In the genomic region with DNA sequence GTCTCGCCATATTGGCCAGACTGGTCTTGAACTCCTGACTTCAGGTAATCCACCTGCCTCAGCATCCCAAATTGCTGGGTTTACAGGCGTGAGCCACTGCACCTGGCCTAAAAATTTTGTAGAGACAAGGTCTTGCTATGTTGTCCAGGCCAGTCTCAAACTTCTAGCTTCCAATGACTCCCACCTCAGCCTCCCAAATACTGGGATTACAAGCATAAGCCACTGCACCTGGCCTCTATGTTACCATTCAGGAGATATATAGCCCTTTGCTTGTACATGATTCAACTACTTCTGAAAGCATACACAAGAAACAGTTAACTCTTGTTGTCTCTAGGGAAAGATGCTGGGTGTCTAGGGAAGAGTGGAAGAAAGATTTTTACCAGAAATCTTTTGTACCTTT, we compare ENCODE assay signal across 21 cellular contexts.
"Had no signal": no experiment of that assay in that cellular context is flagged by ENCODE, and none has a peak within 500 bp of the region (broad histone marks: within the 10 kb centered on the region; RNA-seq: fewer than 3 reads in every experiment).

No MANE protein-coding gene starts in this region.

- H3K9me3 ChIP-seq: gastrocnemius medialis, spleen, thoracic aorta, uterus had no signal

- H3K27me3 ChIP-seq: gastrocnemius medialis, hepatocyte, spleen, uterus had no signal

- H3K79me2 ChIP-seq: hepatocyte had no signal

- H3K4me2 ChIP-seq: hepatocyte had no signal

- H3K4me1 ChIP-seq: gastrocnemius medialis, uterus had no signal

- ATAC-seq: gastrocnemius medialis; left cardiac atrium; left ventricle myocardium superior; right cardiac atrium; stimulated activated naive CD8-positive, alpha-beta T cell treated with anti-CD3 and anti-CD28 coated beads, Interleukin-15, Interleukin-2, amounts not matched to agents 100 U/mL and 50 U/mL, for 24 hours; T-cell had no signal

- H3K27ac ChIP-seq: gastrocnemius medialis, hepatocyte, spleen, thoracic aorta, uterus had no signal

- H3K4me3 ChIP-seq: gastrocnemius medialis, hepatocyte, spleen, thoracic aorta, uterus had no signal

- FAIRE-seq: bronchial epithelial cell, keratinocyte had no signal

- H3K36me3 ChIP-seq: gastrocnemius medialis, spleen, thoracic aorta, uterus had no signal

- DNase-seq: activated CD4-positive, alpha-beta T cell treated with anti-CD3 and anti-CD28 coated beads for 48 hours; activated CD4-positive, alpha-beta T cell treated with anti-CD3 and anti-CD28 coated beads, Interleukin-2, amount 50 U/mL, for 48 hours; activated CD8-positive, alpha-beta memory T cell treated with anti-CD3 and anti-CD28 coated beads for 24 hours; activated effector memory CD4-positive, alpha-beta T cell treated with anti-CD3 and anti-CD28 coated beads, Interleukin-2, amount 50 U/mL, for 16 hours; activated naive CD4-positive, alpha-beta T cell treated with anti-CD3 and anti-CD28 coated beads for 36 hours; anterior cingulate cortex; gastrocnemius medialis; glutamatergic neuron; left cardiac atrium; left ventricle myocardium superior; posterior cingulate gyrus; right cardiac atrium; spleen; stimulated activated CD4-positive, alpha-beta T cell treated with anti-CD3 and anti-CD28 coated beads, Interleukin-2, amount 100 ng/mL, for 48 hours; stimulated activated naive CD8-positive, alpha-beta T cell treated with anti-CD3 and anti-CD28 coated beads, Interleukin-15, Interleukin-2, amounts not matched to agents 100 U/mL and 50 U/mL, for 24 hours; T-cell; uterus had no signal

- H2AFZ ChIP-seq: hepatocyte had no signal
